In the genomic region with DNA sequence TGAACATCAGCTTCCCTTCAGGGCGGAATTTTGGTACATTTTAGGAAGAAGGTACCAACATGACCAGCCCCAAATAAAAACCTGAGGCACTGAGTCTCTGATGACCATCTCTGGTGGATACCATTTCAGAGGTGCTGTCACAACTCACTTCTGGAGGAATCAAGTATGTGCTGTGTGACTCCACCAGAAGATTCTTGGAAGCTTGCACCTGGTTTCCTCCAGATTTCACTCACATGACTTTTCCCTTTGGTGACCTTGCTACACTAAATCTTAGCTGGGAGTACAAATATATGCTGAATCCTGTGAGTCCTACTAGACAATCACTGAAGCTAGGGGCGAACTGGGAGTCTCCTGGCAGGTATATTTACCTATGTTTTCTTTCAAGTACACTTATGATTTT, we compare ENCODE assay signal across 32 cellular contexts.
"Had no signal": no experiment of that assay in that cellular context is flagged by ENCODE, and none has a peak within 500 bp of the region (broad histone marks: within the 10 kb centered on the region; RNA-seq: fewer than 3 reads in every experiment).

No MANE protein-coding gene starts in this region.

- H3K27me3 Mint-ChIP-seq: activated CD4-positive, alpha-beta memory T cell treated with anti-CD3 and anti-CD28 coated beads for 36 hours; activated CD4-positive, alpha-beta T cell treated with anti-CD3 and anti-CD28 coated beads for 36 hours; activated CD4-positive, alpha-beta T cell treated with anti-CD3 and anti-CD28 coated beads, Interleukin-2, amount 10 ng/mL, durations not matched to agents 24 days and 14 days; activated CD8-positive, alpha-beta memory T cell treated with anti-CD3 and anti-CD28 coated beads, Interleukin-2, amount 10 ng/mL, durations not matched to agents 7 days and 5 days; activated naive CD8-positive, alpha-beta T cell; effector memory CD8-positive, alpha-beta T cell had no signal

- H3K9me3 ChIP-seq: esophagus muscularis mucosa, gastroesophageal sphincter, heart right ventricle had no signal

- H3K4me3 ChIP-seq: esophagus muscularis mucosa, gastroesophageal sphincter, heart right ventricle had no signal

- H3K27ac Mint-ChIP-seq: activated CD4-positive, alpha-beta memory T cell treated with anti-CD3 and anti-CD28 coated beads for 36 hours; activated CD4-positive, alpha-beta T cell treated with anti-CD3 and anti-CD28 coated beads for 36 hours; activated CD4-positive, alpha-beta T cell treated with anti-CD3 and anti-CD28 coated beads, Interleukin-2, amount 10 ng/mL, durations not matched to agents 24 days and 14 days; activated CD8-positive, alpha-beta memory T cell treated with anti-CD3 and anti-CD28 coated beads, Interleukin-2, amount 10 ng/mL, durations not matched to agents 7 days and 5 days; activated CD8-positive, alpha-beta T cell treated with anti-CD3 and anti-CD28 coated beads, Interleukin-2, amount 10 ng/mL, durations not matched to agents 7 days and 5 days; activated naive CD8-positive, alpha-beta T cell; activated T-helper 1 cell treated with anti-CD3 and anti-CD28 coated beads, Interleukin-12 subunit alpha, Interleukin-12 subunit beta, Interleukin-2, Interleukin-4 antibody, amounts not matched to agents 30 ng/mL and 10 ng/mL and 1 ng/mL, durations not matched to agents 14 hours and 24 hours and 36 hours had no signal

- ATAC-seq: activated CD4-positive, alpha-beta T cell treated with anti-CD3 and anti-CD28 coated beads for 36 hours; activated CD8-positive, alpha-beta memory T cell treated with anti-CD3 and anti-CD28 coated beads, Interleukin-2, amount 10 ng/mL, durations not matched to agents 7 days and 5 days; activated CD8-positive, alpha-beta T cell treated with anti-CD3 and anti-CD28 coated beads, Interleukin-2, amount 10 ng/mL, durations not matched to agents 7 days and 5 days; effector memory CD8-positive, alpha-beta T cell; foreskin keratinocyte; gastroesophageal sphincter had no signal

- H3K9me3 Mint-ChIP-seq: activated CD4-positive, alpha-beta memory T cell treated with anti-CD3 and anti-CD28 coated beads for 36 hours; activated CD4-positive, alpha-beta T cell treated with anti-CD3 and anti-CD28 coated beads, Interleukin-2, amount 10 ng/mL, durations not matched to agents 24 days and 14 days; activated T-helper 1 cell treated with anti-CD3 and anti-CD28 coated beads, Interleukin-12 subunit alpha, Interleukin-12 subunit beta, Interleukin-2, Interleukin-4 antibody, amounts not matched to agents 30 ng/mL and 10 ng/mL and 1 ng/mL, durations not matched to agents 14 hours and 24 hours and 36 hours; effector memory CD8-positive, alpha-beta T cell had no signal

- FAIRE-seq: astrocyte, bronchial epithelial cell, colon had no signal

- H3K36me3 ChIP-seq: brain microvascular endothelial cell had no signal

- H3K4me1 ChIP-seq: foreskin keratinocyte had no signal

- H3K27ac ChIP-seq: brain microvascular endothelial cell, esophagus muscularis mucosa, foreskin keratinocyte, gastroesophageal sphincter, WERI-Rb-1 had no signal

- H3K27me3 ChIP-seq: brain microvascular endothelial cell, esophagus muscularis mucosa, foreskin keratinocyte, gastroesophageal sphincter, heart right ventricle had no signal

- DNase-seq: activated CD4-positive, alpha-beta memory T cell treated with anti-CD3 and anti-CD28 coated beads for 36 hours; activated CD4-positive, alpha-beta T cell treated with anti-CD3 and anti-CD28 coated beads for 36 hours; activated CD4-positive, alpha-beta T cell treated with anti-CD3 and anti-CD28 coated beads, Interleukin-2, amount 10 ng/mL, durations not matched to agents 24 days and 14 days; activated CD4-positive, CD25-positive, alpha-beta regulatory T cell; activated CD4-positive, CD25-positive, alpha-beta regulatory T cell treated with anti-CD3 and anti-CD28 coated beads, Interleukin-2, amount 50 U/mL, for 72 hours; activated CD8-positive, alpha-beta memory T cell treated with anti-CD3 and anti-CD28 coated beads, Interleukin-2, amount 10 ng/mL, durations not matched to agents 7 days and 5 days; activated CD8-positive, alpha-beta memory T cell treated with anti-CD3 and anti-CD28 coated beads, Interleukin-2, amount 50 U/mL, for 4 hours; activated CD8-positive, alpha-beta T cell treated with anti-CD3 and anti-CD28 coated beads, Interleukin-2, amount 10 ng/mL, durations not matched to agents 7 days and 5 days; activated gamma-delta T cell treated with Interleukin-2 at 50 U/mL for 16 hours; activated naive CD4-positive, alpha-beta T cell treated with anti-CD3 and anti-CD28 coated beads, Interleukin-2, amount 50 U/mL, for 16 hours; activated naive CD4-positive, alpha-beta T cell treated with Interleukin-2 at 50 U/mL for 16 hours; activated T-cell treated with anti-CD3 and anti-CD28 coated beads, Interleukin-2, amount 50 U/mL, for 1 hour; activated T-cell treated with anti-CD3 and anti-CD28 coated beads, Interleukin-2, amount 50 U/mL, for 48 hours; amniotic stem cell; anterior cingulate cortex; brain microvascular endothelial cell; cortex of kidney; dermis blood vessel endothelial cell; effector CD4-positive, alpha-beta T cell; effector memory CD8-positive, alpha-beta T cell; erythroblast; foreskin keratinocyte; heart right ventricle; T-helper 2 cell; WERI-Rb-1 had no signal

- H3K4me3 Mint-ChIP-seq: activated CD4-positive, alpha-beta memory T cell treated with anti-CD3 and anti-CD28 coated beads for 36 hours; activated CD4-positive, alpha-beta T cell treated with anti-CD3 and anti-CD28 coated beads for 36 hours; activated CD4-positive, alpha-beta T cell treated with anti-CD3 and anti-CD28 coated beads, Interleukin-2, amount 10 ng/mL, durations not matched to agents 24 days and 14 days; activated CD8-positive, alpha-beta memory T cell treated with anti-CD3 and anti-CD28 coated beads, Interleukin-2, amount 10 ng/mL, durations not matched to agents 7 days and 5 days; activated CD8-positive, alpha-beta T cell treated with anti-CD3 and anti-CD28 coated beads, Interleukin-2, amount 10 ng/mL, durations not matched to agents 7 days and 5 days; activated naive CD8-positive, alpha-beta T cell; activated T-helper 1 cell treated with anti-CD3 and anti-CD28 coated beads, Interleukin-12 subunit alpha, Interleukin-12 subunit beta, Interleukin-2, Interleukin-4 antibody, amounts not matched to agents 30 ng/mL and 10 ng/mL and 1 ng/mL, durations not matched to agents 14 hours and 24 hours and 36 hours; effector memory CD8-positive, alpha-beta T cell had no signal
